Comparison of ENCODE assay signal across 1 cellular context in the genomic region with DNA sequence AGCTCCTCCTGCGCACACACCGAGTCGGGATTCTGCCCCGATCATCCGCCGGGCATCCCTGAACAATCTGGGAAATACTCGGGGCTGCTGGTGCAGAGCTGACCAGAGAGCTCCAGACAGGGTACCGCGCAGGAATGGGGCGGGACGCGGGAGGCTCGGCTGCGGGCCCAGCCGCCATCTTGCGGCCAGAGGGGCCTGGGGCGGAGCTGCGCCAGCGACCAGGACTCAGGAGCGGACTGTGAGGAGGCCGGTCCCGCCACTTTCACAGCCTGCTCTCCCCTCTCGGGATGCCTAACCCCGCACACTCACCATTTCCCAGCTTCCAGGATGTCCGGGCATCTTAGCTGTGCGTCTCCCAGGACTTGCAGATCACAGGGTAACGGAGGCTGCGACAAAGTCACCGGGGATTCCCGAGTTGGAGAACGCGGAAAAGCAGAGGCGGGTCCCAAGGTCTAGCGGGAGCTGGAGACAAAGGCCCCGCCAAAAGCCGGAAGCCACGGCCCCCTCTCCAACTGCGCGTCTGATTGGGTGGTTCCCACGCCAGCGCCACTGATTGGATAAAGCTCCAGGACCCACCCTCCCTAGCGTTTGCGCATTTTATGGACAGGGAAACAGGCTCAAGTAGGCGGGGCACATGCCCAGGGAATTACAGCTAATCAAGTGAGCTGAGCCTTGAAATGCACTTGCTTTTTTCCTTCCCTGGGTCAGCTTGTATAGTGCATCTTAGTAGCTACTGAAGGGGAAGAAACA.
A peak's percentile ranks its signal among the peaks of the same experiment; 100 is the strongest.
TF ChIP-seq lines count a peak whose summit lies in the region.

No MANE protein-coding gene starts in this region.

TF ChIP-seq in SK-N-SH, 30 proteins besides CTCF, POLR2A, EP300 and RAD21 (continued from another document):
- TF ChIP-seq, protein P1, sequence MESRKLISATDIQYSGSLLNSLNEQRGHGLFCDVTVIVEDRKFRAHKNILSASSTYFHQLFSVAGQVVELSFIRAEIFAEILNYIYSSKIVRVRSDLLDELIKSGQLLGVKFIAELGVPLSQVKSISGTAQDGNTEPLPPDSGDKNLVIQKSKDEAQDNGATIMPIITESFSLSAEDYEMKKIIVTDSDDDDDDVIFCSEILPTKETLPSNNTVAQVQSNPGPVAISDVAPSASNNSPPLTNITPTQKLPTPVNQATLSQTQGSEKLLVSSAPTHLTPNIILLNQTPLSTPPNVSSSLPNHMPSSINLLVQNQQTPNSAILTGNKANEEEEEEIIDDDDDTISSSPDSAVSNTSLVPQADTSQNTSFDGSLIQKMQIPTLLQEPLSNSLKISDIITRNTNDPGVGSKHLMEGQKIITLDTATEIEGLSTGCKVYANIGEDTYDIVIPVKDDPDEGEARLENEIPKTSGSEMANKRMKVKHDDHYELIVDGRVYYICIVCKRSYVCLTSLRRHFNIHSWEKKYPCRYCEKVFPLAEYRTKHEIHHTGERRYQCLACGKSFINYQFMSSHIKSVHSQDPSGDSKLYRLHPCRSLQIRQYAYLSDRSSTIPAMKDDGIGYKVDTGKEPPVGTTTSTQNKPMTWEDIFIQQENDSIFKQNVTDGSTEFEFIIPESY (IDR thresholded peaks at IDR 0.05; ENCODE audit: borderline replicate concordance, low read depth), result no peak
- peak; percentile 59 for TF ChIP-seq NRF1 (IDR thresholded peaks at IDR 0.05; ENCODE audit: low read depth, low read length)
- peak; percentile 84; the same call in 1 of the 2 replicates for TF ChIP-seq SIN3A (IDR thresholded peaks at IDR 0.05; ENCODE audit: borderline replicate concordance, low read depth, low read length)
- TF ChIP-seq TEAD4 (IDR thresholded peaks at IDR 0.05; ENCODE audit: borderline replicate concordance, insufficient read depth), result no peak
- no peak for TF ChIP-seq RFX5 (IDR thresholded peaks at IDR 0.05; ENCODE audit: low read length)
- peak; percentile 75 for TF ChIP-seq ELF1 (IDR thresholded peaks at IDR 0.05)
- TF ChIP-seq NFIC (IDR thresholded peaks at IDR 0.05; ENCODE audit: borderline replicate concordance), result no peak
- no peak for TF ChIP-seq TCF12 (IDR thresholded peaks at IDR 0.05)
- TF ChIP-seq, protein P2, sequence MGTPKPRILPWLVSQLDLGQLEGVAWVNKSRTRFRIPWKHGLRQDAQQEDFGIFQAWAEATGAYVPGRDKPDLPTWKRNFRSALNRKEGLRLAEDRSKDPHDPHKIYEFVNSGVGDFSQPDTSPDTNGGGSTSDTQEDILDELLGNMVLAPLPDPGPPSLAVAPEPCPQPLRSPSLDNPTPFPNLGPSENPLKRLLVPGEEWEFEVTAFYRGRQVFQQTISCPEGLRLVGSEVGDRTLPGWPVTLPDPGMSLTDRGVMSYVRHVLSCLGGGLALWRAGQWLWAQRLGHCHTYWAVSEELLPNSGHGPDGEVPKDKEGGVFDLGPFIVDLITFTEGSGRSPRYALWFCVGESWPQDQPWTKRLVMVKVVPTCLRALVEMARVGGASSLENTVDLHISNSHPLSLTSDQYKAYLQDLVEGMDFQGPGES (IDR thresholded peaks at IDR 0.05; ENCODE audit: low read depth, low read length), result peak; percentile 72
- no peak for TF ChIP-seq USF1 (IDR thresholded peaks at IDR 0.05; ENCODE audit: borderline replicate concordance, low read depth)
- peak; percentile 62 for TF ChIP-seq CHD2 (IDR thresholded peaks at IDR 0.05; ENCODE audit: low read length, partially characterized antibody)
- TF ChIP-seq, protein P3, sequence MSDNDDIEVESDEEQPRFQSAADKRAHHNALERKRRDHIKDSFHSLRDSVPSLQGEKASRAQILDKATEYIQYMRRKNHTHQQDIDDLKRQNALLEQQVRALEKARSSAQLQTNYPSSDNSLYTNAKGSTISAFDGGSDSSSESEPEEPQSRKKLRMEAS (IDR thresholded peaks at IDR 0.05; ENCODE audit: low read depth), result peak; percentile 78
- TF ChIP-seq FOXM1 (IDR thresholded peaks at IDR 0.05; ENCODE audit: low read depth), result no peak
- no peak for TF ChIP-seq EZH2phosphoT487 (IDR thresholded peaks at IDR 0.05; ENCODE audit: borderline replicate concordance, low read depth)
